Comparison of ENCODE assay signal across 8 cellular contexts in the genomic region with DNA sequence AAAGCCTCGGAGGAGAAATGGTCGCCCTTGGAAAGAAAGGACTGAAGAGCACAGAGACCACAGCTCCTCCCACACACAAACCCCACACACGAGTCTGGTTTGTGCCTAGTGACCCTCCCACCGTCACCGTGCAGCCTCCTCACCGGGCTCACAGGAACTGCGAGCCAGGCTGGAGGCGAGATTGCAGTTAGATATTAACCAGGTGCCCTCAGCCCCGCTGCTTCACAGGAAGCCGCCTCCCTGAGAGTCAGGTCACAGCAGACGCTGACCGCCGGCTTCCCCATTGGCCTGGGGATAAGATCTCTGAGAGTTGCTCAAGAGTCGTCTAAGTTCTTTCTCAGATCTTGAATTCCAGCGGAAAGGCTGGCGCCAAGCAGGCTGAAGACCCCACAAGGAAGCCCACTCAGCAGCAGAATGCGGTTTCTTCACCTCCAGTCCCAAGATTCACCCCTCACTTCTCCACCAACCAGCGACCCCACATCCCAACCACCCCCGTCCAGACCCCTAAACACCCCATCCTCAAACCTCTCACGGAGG. TPM values are rescaled to one million over a fixed set of nuclear protein-coding genes. Genes with fewer than 3 reads are reported as not detected.
A peak's percentile ranks its signal among the peaks of the same experiment; 100 is the strongest.
DNase-seq lines count a peak whose midpoint lies in the region; TF ChIP-seq lines count a peak whose summit lies in the region.

No MANE protein-coding gene starts in this region.

- H2AFZ ChIP-seq in H9 (ENCODE audit: low read length): no peak overlapping the region

- H2BK12ac ChIP-seq in H9 (ENCODE audit: insufficient read length, low read depth, low read length): no peak overlapping the region

- peak overlapping the region; percentile 76 for H3K14ac ChIP-seq in H9 (ENCODE audit: insufficient read depth, low read length)

- DNase-seq in GM06990 (ENCODE audit: extremely low read depth, insufficient read length): peak; percentile 72
- DNase-seq in H9: peak; percentile 74
- DNase-seq in NCI-H146 treated with DMSO at 0.1 percent for 48 hours (lab: John Stamatoyannopoulos, UW; ENCODE audit: unreplicated experiment): peak; percentile 45
- DNase-seq in activated CD4-positive, alpha-beta T cell treated with anti-CD3 and anti-CD28 coated beads, Interleukin-2, amount 50 U/mL, for 4 hours: peak; percentile 24 to 26
- DNase-seq in effector memory CD4-positive, alpha-beta T cell: peak; percentile 35 to 60 (median 52)
- peak; percentile 44 for DNase-seq in medulla oblongata (ENCODE audit: extremely low spot score)
- peak; percentile 15 for DNase-seq in stimulated activated CD8-positive, alpha-beta memory T cell treated with anti-CD3 and anti-CD28 coated beads, Interleukin-15, amount 100 ng/mL, for 1 hour (ENCODE audit: low read depth)
- no peak for DNase-seq in NCI-H524 treated with DMSO at 0.1 percent for 48 hours (lab: John Stamatoyannopoulos, UW)

- no peaks in the 10 kb centered on the region for H3K4me1 ChIP-seq in H9 (ENCODE audit: insufficient read depth, low read length)
- peaks cover 18% of the 10 kb centered on the region for H3K4me1 ChIP-seq in effector memory CD4-positive, alpha-beta T cell (ENCODE audit: control insufficient read depth, insufficient read depth, low read length, poor library complexity, severe bottlenecking)

- no peaks in the 10 kb centered on the region for H4K20me1 ChIP-seq in H9 (ENCODE audit: control insufficient read depth, insufficient read depth, insufficient read length)

- peak overlapping the region; percentile 78 for H3K4me3 ChIP-seq in GM06990 (replicated peaks; ENCODE audit: low read depth, low read length)
- H3K4me3 ChIP-seq in effector memory CD4-positive, alpha-beta T cell (ENCODE audit: insufficient read depth, low read depth, low read length, poor library complexity, severe bottlenecking): peak overlapping the region; percentile 76

- no peaks in the 10 kb centered on the region for H3K79me1 ChIP-seq in H9 (ENCODE audit: insufficient read depth, low read depth, low read length, poor library complexity, severe bottlenecking)

- H3K4me2 ChIP-seq in H9 (ENCODE audit: insufficient read depth, insufficient read length, low read length): peak overlapping the region; percentile 43

- TF ChIP-seq CTCF in GM06990 (IDR thresholded peaks at IDR 0.05; ENCODE audit: insufficient read depth, low read length, poor library complexity, severe bottlenecking): no peak
- no peak for TF ChIP-seq CTCF in H9 (conservative IDR thresholded peaks at IDR 0.05)

- H2BK5ac ChIP-seq in H9 (ENCODE audit: insufficient read length, low read length): no peak overlapping the region

- H2AK5ac ChIP-seq in H9 (ENCODE audit: insufficient read length, low read length): no peak overlapping the region

- no peak overlapping the region for H3K23ac ChIP-seq in H9 (ENCODE audit: insufficient read length, low read depth, low read length)

- no peaks in the 10 kb centered on the region for H3K27me3 ChIP-seq in GM06990 (replicated peaks; ENCODE audit: control insufficient read depth, insufficient read depth, low read length)
- no peaks in the 10 kb centered on the region for H3K27me3 ChIP-seq in H9 (ENCODE audit: insufficient read depth, low read length)
- no peaks in the 10 kb centered on the region for H3K27me3 ChIP-seq in effector memory CD4-positive, alpha-beta T cell (replicated peaks; ENCODE audit: control insufficient read depth, insufficient read depth, low read length, poor library complexity, severe bottlenecking)

- no peak overlapping the region for H3K56ac ChIP-seq in H9 (ENCODE audit: insufficient read length, low read depth, low read length)

- no peak overlapping the region for H2BK120ac ChIP-seq in H9 (ENCODE audit: low read depth, low read length, poor library complexity, severe bottlenecking)

- H3K4ac ChIP-seq in H9 (ENCODE audit: low read depth, low read length): no peak overlapping the region

- no peak overlapping the region for H4K8ac ChIP-seq in H9 (replicated peaks; ENCODE audit: insufficient read length, low read depth, low read length)

- H3K9me3 Mint-ChIP-seq in H9: peaks cover 14 to 18% of the 10 kb centered on the region in 2 experiments

- peaks cover 9 to 16% of the 10 kb centered on the region in 2 experiments for H3K4me1 Mint-ChIP-seq in H9

- no peaks in the 10 kb centered on the region for H3K9me3 ChIP-seq in H9 (ENCODE audit: control insufficient read depth, low read depth, low read length)
- no peaks in the 10 kb centered on the region for H3K9me3 ChIP-seq in effector memory CD4-positive, alpha-beta T cell (ENCODE audit: control insufficient read depth, low read length)

- H2BK15ac ChIP-seq in H9 (ENCODE audit: low read depth, low read length): no peak overlapping the region

- H3K27ac Mint-ChIP-seq in H9: peak overlapping the region; percentile 92 to 97 (median 93); a peak in 6 of 7 replicates

- peaks cover 10% of the 10 kb centered on the region for H3K23me2 ChIP-seq in H9 (ENCODE audit: insufficient read length, low read depth, low read length, poor library complexity, severe bottlenecking)

- H3K9ac ChIP-seq in H9 (ENCODE audit: extremely low read depth, insufficient read length, low read length): peak overlapping the region; percentile 89

- no peaks in the 10 kb centered on the region; the same call in 1 of the 2 replicates for H3K36me3 ChIP-seq in GM06990 (ENCODE audit: control insufficient read depth, insufficient read depth, low read length)
- no peaks in the 10 kb centered on the region for H3K36me3 ChIP-seq in effector memory CD4-positive, alpha-beta T cell (ENCODE audit: control insufficient read depth, insufficient read depth, low read length)

- H3K36me3 Mint-ChIP-seq in H9 (ENCODE audit: insufficient read depth in 1 of 3, low read depth in 3 of 3): peaks cover 11 to 13% (median 12%) of the 10 kb centered on the region in 3 experiments

- H4K5ac ChIP-seq in H9 (ENCODE audit: insufficient read length, low read depth, low read length): no peak overlapping the region

- no peaks in the 10 kb centered on the region for H3K27me3 Mint-ChIP-seq in H9 (ENCODE audit: low read depth)

- H3K18ac ChIP-seq in H9 (ENCODE audit: insufficient read length, low read depth, low read length): no peak overlapping the region

- no peak overlapping the region for H4K91ac ChIP-seq in H9 (ENCODE audit: insufficient read length, low read depth, low read length)

- H3K4me3 Mint-ChIP-seq in H9: peak overlapping the region; percentile 92 to 99

- H3T11ph ChIP-seq in H9 (ENCODE audit: low read length): no peak overlapping the region

- no CpG with 5 or more reads among the region's 20 CpGs for WGBS in H9 (ENCODE audit: extremely low coverage, insufficient read length, low lambda C conversion rate)

- no peak overlapping the region for H2BK20ac ChIP-seq in H9 (ENCODE audit: low read depth, low read length, poor library complexity, severe bottlenecking)

- no peaks in the 10 kb centered on the region; the same call in 1 of the 2 replicates for H3K79me2 ChIP-seq in H9 (ENCODE audit: insufficient read depth, low read length)

- no peak overlapping the region for H3K27ac ChIP-seq in H9 (ENCODE audit: insufficient read length, low read depth, low read length)
- peak overlapping the region; percentile 83 for H3K27ac ChIP-seq in effector memory CD4-positive, alpha-beta T cell (ENCODE audit: insufficient read depth, low read length, poor library complexity, severe bottlenecking)

RNA-seq across cellular contexts. Expression of a gene that starts 0.8 kb away (rescaled TPM):
- 6.6 and 6.9 TPM in 2 replicates for total RNA-seq in H9 (2021)

RNA-seq across cellular contexts. Expression of a gene that starts 39.6 kb away (rescaled TPM):
- 1.9 TPM in 2 replicates for total RNA-seq in H9 (2021)
